In genomic region chr14:50677527-50678063, GRCh38 we compare ENCODE assay signal across 9 cellular contexts. TPM values are rescaled to one million over a fixed set of nuclear protein-coding genes. Genes with fewer than 3 reads are reported as not detected.
DNase-seq lines count a peak whose midpoint lies in the region; TF ChIP-seq lines count a peak whose summit lies in the region.
"Had no signal": no experiment of that assay in that cellular context is flagged by ENCODE, and none has a peak within 500 bp of the region (broad histone marks: within the 10 kb centered on the region; RNA-seq: fewer than 3 reads in every experiment).

No MANE protein-coding gene starts in this region.

- peaks cover 16% of the 10 kb centered on the region for H3K4me1 Mint-ChIP-seq in activated naive CD4-positive, alpha-beta T cell treated with anti-CD3 and anti-CD28 coated beads for 36 hours (ENCODE audit: low read depth)

- H3K27me3 Mint-ChIP-seq in activated naive CD4-positive, alpha-beta T cell treated with anti-CD3 and anti-CD28 coated beads for 36 hours (ENCODE audit: low read depth), result no peaks in the 10 kb centered on the region

- no peaks in the 10 kb centered on the region for H3F3A ChIP-seq in MM.1S (ENCODE audit: insufficient read depth, low read length)

- H3K79me2 ChIP-seq in MM.1S (ENCODE audit: low read length), result no peaks in the 10 kb centered on the region

- no peak overlapping the region for H3K27ac Mint-ChIP-seq in activated naive CD4-positive, alpha-beta T cell treated with anti-CD3 and anti-CD28 coated beads for 36 hours

- H3K9me3 Mint-ChIP-seq in activated naive CD4-positive, alpha-beta T cell treated with anti-CD3 and anti-CD28 coated beads for 36 hours, result no peaks in the 10 kb centered on the region

- no peak for DNase-seq in activated naive CD4-positive, alpha-beta T cell treated with anti-CD3 and anti-CD28 coated beads for 36 hours
- no peak for DNase-seq in activated naive CD4-positive, alpha-beta T cell treated with anti-CD3 and anti-CD28 coated beads, Interleukin-2, amount 50 U/mL, for 16 hours
- DNase-seq in MM.1S (no peak), choroid plexus epithelial cell (ENCODE audit: low read depth) (peak; percentile 64), H7 (no peak), NCI-H1436 (lab: John Stamatoyannopoulos, UW) (no peak)
- no peak for DNase-seq in stimulated activated CD4-positive, alpha-beta T cell treated with anti-CD3 and anti-CD28 coated beads, Interleukin-4, amount 100 ng/mL, for 4 hours
- DNase-seq: DND-41 had no signal

- no peaks in the 10 kb centered on the region for H4K20me1 ChIP-seq in MM.1S (ENCODE audit: insufficient read depth, low read length)

- H2AFZ ChIP-seq in MM.1S (ENCODE audit: low read length), result peak overlapping the region; percentile 61; the same call in 1 of the 2 replicates

- CTCF ChIA-PET in activated naive CD4-positive, alpha-beta T cell treated with anti-CD3 and anti-CD28 coated beads for 36 hours (lab: Charles Lee), result interaction anchor here (0.6 to 1.2 kb wide), 3 partner anchors 37 to 97 kb away, joined by 3 to 4 read pairs (median 4); no protein-coding TSS in a partner anchor

- peak overlapping the region; percentile 37; the same call in 1 of the 2 replicates for H3K4me3 ChIP-seq in MM.1S (ENCODE audit: low read length)
- H3K4me3 ChIP-seq in choroid plexus epithelial cell (ENCODE audit: low read depth, low read length), result peak overlapping the region; percentile 12
- no peak overlapping the region for H3K4me3 ChIP-seq in skin epidermis
- no peak overlapping the region for H3K4me3 ChIP-seq in H7 (ENCODE audit: insufficient read depth, low read depth, low read length)

- H3K36me3 ChIP-seq in MM.1S (replicated peaks; ENCODE audit: insufficient read depth, low read length), result no peaks in the 10 kb centered on the region
- no peaks in the 10 kb centered on the region for H3K36me3 ChIP-seq in H7 (replicated peaks; ENCODE audit: control insufficient read depth, insufficient read depth, low read length)

- H3K9me3 ChIP-seq in MM.1S (replicated peaks; ENCODE audit: insufficient read depth, low read length), result no peaks in the 10 kb centered on the region

- H3K9me2 ChIP-seq in MM.1S (replicated peaks; ENCODE audit: insufficient read depth, low read length), result no peaks in the 10 kb centered on the region

- peak overlapping the region; percentile 33 for H3K4me2 ChIP-seq in MM.1S (ENCODE audit: low read depth, low read length)

- TF ChIP-seq CTCF in MM.1S (IDR thresholded peaks at IDR 0.05; ENCODE audit: low read length) (no peak), choroid plexus epithelial cell (conservative IDR thresholded peaks at IDR 0.05; ENCODE audit: low read depth, low read length) (no peak)

- no peaks in the 10 kb centered on the region for H3K36me3 Mint-ChIP-seq in activated naive CD4-positive, alpha-beta T cell treated with anti-CD3 and anti-CD28 coated beads for 36 hours (ENCODE audit: low read depth)

- peaks cover 15% of the 10 kb centered on the region for H3K4me1 ChIP-seq in MM.1S (ENCODE audit: low read length)

- H3K27me3 ChIP-seq in MM.1S (replicated peaks; ENCODE audit: insufficient read depth, low read length) (no peaks in the 10 kb centered on the region), H7 (ENCODE audit: control insufficient read depth, insufficient read depth, low read length) (no peaks in the 10 kb centered on the region)

- intact Hi-C loops in activated naive CD4-positive, alpha-beta T cell treated with anti-CD3 and anti-CD28 coated beads for 36 hours (cut with micrococcal nuclease), result no loop called here

- H3K9ac ChIP-seq in MM.1S (ENCODE audit: low read length), result no peak overlapping the region

- no peak overlapping the region for H3K27ac ChIP-seq in MM.1S (ENCODE audit: low read length)
- peak overlapping the region in 16 of 21 experiments; percentile 2 to 74 (median 58) for H3K27ac ChIP-seq in skin epidermis

- H3K4me3 Mint-ChIP-seq in activated naive CD4-positive, alpha-beta T cell treated with anti-CD3 and anti-CD28 coated beads for 36 hours, result peak overlapping the region; percentile 10

RNA-seq across cellular contexts. Expression of gene SAV1, which starts 9.5 kb away (rescaled TPM):
- total RNA-seq in activated naive CD4-positive, alpha-beta T cell treated with anti-CD3 and anti-CD28 coated beads for 36 hours, result 10 to 100 TPM; 12.7 to 13.5 TPM
- total RNA-seq in H7 (2014; rRNA removed; shearing (Covaris generic)), result 28.4 and 36.0 TPM in 2 replicates

Comparison
In these comparisons a context has a peak if more than half of its experiments do, and no peak if none do; other contexts are left out.
1. H3K4me3 ChIP-seq: peak in MM.1S (single experiment) and choroid plexus epithelial cell (single experiment); none in skin epidermis (0 of 7) and H7 (single experiment).